Comparison of ENCODE assay signal across 10 cellular contexts in genomic region chr13:101149735-101150380, GRCh38.
DNase-seq lines count a peak whose midpoint lies in the region; ATAC-seq, FAIRE-seq and TF ChIP-seq lines count a peak whose summit lies in the region.
"Had no signal": no experiment of that assay in that cellular context is flagged by ENCODE, and none has a peak within 500 bp of the region (broad histone marks: within the 10 kb centered on the region; RNA-seq: fewer than 3 reads in every experiment).

No MANE protein-coding gene starts in this region.

- no peaks in the 10 kb centered on the region for H3K9me3 ChIP-seq in BE2C
- no peaks in the 10 kb centered on the region for H3K9me3 ChIP-seq in HEK293 (ENCODE audit: control insufficient read depth, insufficient read depth, low read depth, low read length)
- no peaks in the 10 kb centered on the region for H3K9me3 ChIP-seq in HepG2 (ENCODE audit: low read length)
- H3K9me3 ChIP-seq: right lobe of liver had no signal

- POLR2A ChIA-PET in HEK293 (lab: Yijun Ruan, JAX), result no interaction called here
- POLR2A ChIA-PET in HepG2 (lab: Yijun Ruan, JAX), result no interaction called here
- POLR2A ChIA-PET in activated CD4-positive, alpha-beta memory T cell treated with anti-CD3 and anti-CD28 coated beads, Interleukin-2, amount 10 ng/mL, durations not matched to agents 7 days and 5 days (lab: Charles Lee), result no interaction called here

- CTCF ChIA-PET in HEK293 (lab: Yijun Ruan, JAX) (interaction anchor here (0.5 to 1.0 kb wide), 5 partner anchors 40 to 1288 kb away, joined by 3 to 4 read pairs (median 3); no protein-coding TSS in a partner anchor), HepG2 (lab: Yijun Ruan, JAX; ENCODE audit: low intra/inter-chr PET ratio, low total read pairs) (no interaction called here)
- CTCF ChIA-PET in activated CD4-positive, alpha-beta memory T cell treated with anti-CD3 and anti-CD28 coated beads, Interleukin-2, amount 10 ng/mL, durations not matched to agents 7 days and 5 days (lab: Charles Lee), result no interaction called here

- H3K4me2 ChIP-seq in HepG2 (ENCODE audit: low read depth, low read length), result no peak overlapping the region

- no TSS peak for BruUV-seq in HepG2 (replicated peaks; lab: Mats Ljungman, UMichigan)

- no peak overlapping the region for H2AFZ ChIP-seq in HepG2 (ENCODE audit: low read length)

- no peak for TF ChIP-seq POLR2A in HepG2 (IDR thresholded peaks at IDR 0.05; ENCODE audit: insufficient read depth in 1 of 2, low read depth in 2 of 2, low read length in 2 of 2)

- no peak overlapping the region for H3K4me3 Mint-ChIP-seq in activated CD4-positive, alpha-beta memory T cell treated with anti-CD3 and anti-CD28 coated beads, Interleukin-2, amount 10 ng/mL, durations not matched to agents 7 days and 5 days

- peak; percentile 49 for DNase-seq in BE2C
- DNase-seq in HepG2 (ENCODE audit: low spot score), result no peak
- DNase-seq in activated CD4-positive, alpha-beta memory T cell treated with anti-CD3 and anti-CD28 coated beads, Interleukin-2, amount 10 ng/mL, durations not matched to agents 7 days and 5 days, result no peak
- no peak for DNase-seq in cerebellar cortex (ENCODE audit: low spot score)
- DNase-seq in stimulated activated CD4-positive, alpha-beta T cell treated with anti-CD3 and anti-CD28 coated beads, Interleukin-2, amount 100 ng/mL, for 24 hours, result no peak
- DNase-seq in LoVo (ENCODE audit: low spot score), result no peak
- DNase-seq: NCI-H526 treated with DMSO at 0.1 percent for 48 hours, right lobe of liver had no signal

- no peaks in the 10 kb centered on the region for H3K4me1 Mint-ChIP-seq in activated CD4-positive, alpha-beta memory T cell treated with anti-CD3 and anti-CD28 coated beads, Interleukin-2, amount 10 ng/mL, durations not matched to agents 7 days and 5 days

- no peaks in the 10 kb centered on the region for H3K36me3 Mint-ChIP-seq in activated CD4-positive, alpha-beta memory T cell treated with anti-CD3 and anti-CD28 coated beads, Interleukin-2, amount 10 ng/mL, durations not matched to agents 7 days and 5 days (ENCODE audit: low read depth)

- TF ChIP-seq EP300 in HepG2 (IDR thresholded peaks at IDR 0.05; ENCODE audit: low read depth in 2 of 2, low read length in 2 of 2) (no peak), HepG2 (CRISPR knock-in tag; IDR thresholded peaks at IDR 0.05; ENCODE audit: borderline replicate concordance) (no peak)

- H3K27me3 Mint-ChIP-seq in activated CD4-positive, alpha-beta memory T cell treated with anti-CD3 and anti-CD28 coated beads, Interleukin-2, amount 10 ng/mL, durations not matched to agents 7 days and 5 days, result peaks cover 43% of the 10 kb centered on the region

- H3K9ac ChIP-seq in HepG2 (ENCODE audit: insufficient read depth, low read depth, low read length), result no peak overlapping the region

- H3K4me3 ChIP-seq in BE2C (ENCODE audit: low read depth, low read length) (no peak overlapping the region), HEK293 (ENCODE audit: low read depth, low read length) (no peak overlapping the region), WI38 (ENCODE audit: low read depth, low read length) (no peak overlapping the region), HepG2 (replicated peaks in 1 of 3; ENCODE audit: insufficient read depth in 1 of 3, low read depth in 2 of 3, low read length in 3 of 3) (no peak overlapping the region)
- H3K4me3 ChIP-seq: right lobe of liver had no signal

- H3K27ac Mint-ChIP-seq in activated CD4-positive, alpha-beta memory T cell treated with anti-CD3 and anti-CD28 coated beads, Interleukin-2, amount 10 ng/mL, durations not matched to agents 7 days and 5 days, result no peak overlapping the region

- TF ChIP-seq CTCF in BE2C (IDR thresholded peaks at IDR 0.05; ENCODE audit: low read depth, low read length), result peak; percentile 58
- TF ChIP-seq CTCF in HEK293 (tag by site-specific recombination; IDR thresholded peaks at IDR 0.05), result no peak
- 0 out of 2 replicates have a peak, but pooled peaks have one; percentile 27 for TF ChIP-seq CTCF in WI38 (IDR thresholded peaks at IDR 0.05; ENCODE audit: low read depth, low read length)
- TF ChIP-seq CTCF in HepG2 (CRISPR knock-in tag; IDR thresholded peaks at IDR 0.05), result 0 out of 2 replicates have a peak, but pooled peaks have one; percentile 7

- no peaks in the 10 kb centered on the region for H3K4me1 ChIP-seq in BE2C
- H3K4me1 ChIP-seq in HEK293 (ENCODE audit: control insufficient read depth, insufficient read depth, low read length), result no peaks in the 10 kb centered on the region
- H3K4me1 ChIP-seq in HepG2 (ENCODE audit: insufficient read depth, low read length), result no peaks in the 10 kb centered on the region
- H3K4me1 ChIP-seq: right lobe of liver had no signal

- TF ChIP-seq RAD21 in HepG2 (CRISPR knock-in tag; IDR thresholded peaks at IDR 0.05), result no peak

- H3K27ac ChIP-seq in HEK293 (ENCODE audit: extremely low read depth, low read depth, low read length) (no peak overlapping the region), HepG2 (ENCODE audit: extremely low read length, insufficient read depth, low read length) (no peak overlapping the region)
- H3K27ac ChIP-seq: right lobe of liver had no signal

- no peaks in the 10 kb centered on the region for H3K36me3 ChIP-seq in BE2C
- no peaks in the 10 kb centered on the region for H3K36me3 ChIP-seq in HEK293 (ENCODE audit: control insufficient read depth in 2 of 2, insufficient read depth in 1 of 2, low read length in 2 of 2)
- no peaks in the 10 kb centered on the region for H3K36me3 ChIP-seq in HepG2 (replicated peaks in 1 of 2; ENCODE audit: control insufficient read depth in 1 of 2, insufficient read depth in 2 of 2, low read length in 2 of 2)
- H3K36me3 ChIP-seq: right lobe of liver had no signal

- in situ Hi-C loops in HepG2 (cut with HindIII; ENCODE audit: extremely low pct_ligation_motif_present, low pct_unique_long_range_greater_than_20kb), result loop anchor here (25.0 kb wide), 2 partner anchors 312 to 612 kb away; partner anchors contain the start of gene ITGBL1

- 13% methylated on average over 6 of the region's 9 CpGs for whole genome bisulfite sequencing in HepG2 (ENCODE audit: low lambda C conversion rate)

- H3K27me3 ChIP-seq in BE2C, result peaks cover 38% of the 10 kb centered on the region
- H3K27me3 ChIP-seq in HepG2 (ENCODE audit: control insufficient read depth in 1 of 2, insufficient read depth in 2 of 2, low read length in 2 of 2), result peaks cover 2 to 10% of the 10 kb centered on the region in 2 experiments; a peak in 2 of 5 replicates

- no peaks in the 10 kb centered on the region for H3K9me3 Mint-ChIP-seq in activated CD4-positive, alpha-beta memory T cell treated with anti-CD3 and anti-CD28 coated beads, Interleukin-2, amount 10 ng/mL, durations not matched to agents 7 days and 5 days

- H4K20me1 ChIP-seq in HepG2 (ENCODE audit: insufficient read depth, low read length), result no peaks in the 10 kb centered on the region

- no peaks in the 10 kb centered on the region for H3K79me2 ChIP-seq in HepG2 (ENCODE audit: insufficient read depth, low read length)

- FAIRE-seq in HepG2 (lab: Jason Lieb, UNC), result no peak

- intact Hi-C loops in HepG2 (cut with micrococcal nuclease; ENCODE audit: unreplicated experiment), result loop anchor here (5.0 to 10.0 kb wide), 2 partner anchors 322 to 1405 kb away; no protein-coding TSS in a partner anchor

- peak; percentile 86 for ATAC-seq in HepG2

TF ChIP-seq in HEK293, 187 proteins besides CTCF, POLR2A, EP300 and RAD21:
- TF ChIP-seq OVOL3 (tag by site-specific recombination; IDR thresholded peaks at IDR 0.05) (no peak), YY2 (tag by site-specific recombination; IDR thresholded peaks at IDR 0.05) (no peak), ZNF266 (tag by site-specific recombination; IDR thresholded peaks at IDR 0.05; ENCODE audit: low read depth) (no peak), ZNF174 (tag by site-specific recombination; IDR thresholded peaks at IDR 0.05) (no peak), ZNF654 (tag by site-specific recombination; IDR thresholded peaks at IDR 0.05; ENCODE audit: low read depth) (peak; percentile 24; the same call in 1 of the 2 replicates), ZNF169 (tag by site-specific recombination; IDR thresholded peaks at IDR 0.05) (no peak), KLF10 (tag by site-specific recombination; IDR thresholded peaks at IDR 0.05) (no peak), ZFP41 (tag by site-specific recombination; IDR thresholded peaks at IDR 0.05; ENCODE audit: borderline replicate concordance) (no peak)

TF ChIP-seq in HepG2, 621 proteins besides CTCF, POLR2A, EP300 and RAD21:
- 0 out of 2 replicates have a peak, but pooled peaks have one; percentile 10 for TF ChIP-seq SMC3 (IDR thresholded peaks at IDR 0.05; ENCODE audit: low read length)
- no peak for TF ChIP-seq HCFC1 (IDR thresholded peaks at IDR 0.05; ENCODE audit: low read depth, low read length)
- TF ChIP-seq HMGXB4 (CRISPR knock-in tag; IDR thresholded peaks at IDR 0.05; ENCODE audit: borderline replicate concordance in 1 of 2, low read depth in 1 of 2), result no peak
